In the genomic region with DNA sequence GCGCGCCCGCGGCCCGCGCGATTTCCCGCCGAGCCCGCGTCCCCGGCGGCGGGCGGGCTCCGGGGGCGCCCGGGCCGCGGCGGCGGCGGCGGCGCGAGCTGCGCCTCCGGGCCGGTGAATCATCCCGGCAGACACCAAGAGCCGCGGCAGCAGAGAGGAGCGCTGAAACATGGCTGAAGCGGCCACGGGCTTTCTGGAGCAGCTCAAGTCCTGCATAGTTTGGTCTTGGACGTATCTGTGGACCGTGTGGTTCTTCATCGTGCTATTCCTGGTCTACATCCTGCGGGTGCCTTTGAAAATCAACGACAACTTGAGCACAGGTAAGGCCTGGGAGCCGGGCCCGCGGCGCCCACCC, we compare ENCODE assay signal across 8 cellular contexts. TPM values are rescaled to one million over a fixed set of nuclear protein-coding genes. Genes with fewer than 3 reads are reported as not detected.
DNase-seq lines count a peak whose midpoint lies in the region; ATAC-seq, FAIRE-seq and TF ChIP-seq lines count a peak whose summit lies in the region.

A gene with protein sequence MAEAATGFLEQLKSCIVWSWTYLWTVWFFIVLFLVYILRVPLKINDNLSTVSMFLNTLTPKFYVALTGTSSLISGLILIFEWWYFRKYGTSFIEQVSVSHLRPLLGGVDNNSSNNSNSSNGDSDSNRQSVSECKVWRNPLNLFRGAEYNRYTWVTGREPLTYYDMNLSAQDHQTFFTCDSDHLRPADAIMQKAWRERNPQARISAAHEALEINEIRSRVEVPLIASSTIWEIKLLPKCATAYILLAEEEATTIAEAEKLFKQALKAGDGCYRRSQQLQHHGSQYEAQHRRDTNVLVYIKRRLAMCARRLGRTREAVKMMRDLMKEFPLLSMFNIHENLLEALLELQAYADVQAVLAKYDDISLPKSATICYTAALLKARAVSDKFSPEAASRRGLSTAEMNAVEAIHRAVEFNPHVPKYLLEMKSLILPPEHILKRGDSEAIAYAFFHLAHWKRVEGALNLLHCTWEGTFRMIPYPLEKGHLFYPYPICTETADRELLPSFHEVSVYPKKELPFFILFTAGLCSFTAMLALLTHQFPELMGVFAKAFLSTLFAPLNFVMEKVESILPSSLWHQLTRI (plus strand): TSS at position 130 of the 355 bp plus-strand sequence. CDS start 40 bp downstream, at position 170.

- peak within 1 kb of the TSS; percentile 88 for H3K27ac ChIP-seq in keratinocyte (ENCODE audit: control insufficient read depth, insufficient read depth, low read length)

- no peak for TF ChIP-seq CTCF in activated B cell treated with CpG ODN at 0.5 μM for 24 hours (IDR thresholded peaks at IDR 0.05)
- no peak for TF ChIP-seq CTCF in cardiac fibroblast (IDR thresholded peaks at IDR 0.05; ENCODE audit: low read depth, low read length)
- no peak for TF ChIP-seq CTCF in keratinocyte (optimal IDR thresholded peaks at IDR 0.05 in 1 of 3, IDR thresholded peaks at IDR 0.05 in 1 of 3, conservative IDR thresholded peaks at IDR 0.05 in 1 of 3; ENCODE audit: extremely low read depth in 1 of 3, insufficient read depth in 2 of 3, low read length in 3 of 3)

- dilution Hi-C loops in keratinocyte (cut with MboI; ENCODE audit: extremely low pct_ligation_motif_present, low sequenced_read_pairs) = no loop called here

- intact Hi-C loops in activated B cell treated with CpG ODN at 0.5 μM for 24 hours (cut with micrococcal nuclease) = loop anchor here (1.0 to 5.0 kb wide), 2 partner anchors 91 to 1229 kb away; a partner anchor contains a TSS

- H3K9me1 ChIP-seq in keratinocyte (ENCODE audit: control insufficient read depth, extremely low read depth, insufficient read depth, low read length) = no peaks in the 10 kb centered on the region

- peaks cover 18% of the 10 kb centered on the region for H3K79me2 ChIP-seq in keratinocyte (ENCODE audit: control insufficient read depth, insufficient read depth, low read length)

- no peaks in the 10 kb centered on the region for H3K27me3 Mint-ChIP-seq in activated B cell treated with CpG ODN at 0.5 μM for 24 hours

- H3K9me3 Mint-ChIP-seq in activated B cell treated with CpG ODN at 0.5 μM for 24 hours = no peaks in the 10 kb centered on the region

- no peaks in the 10 kb centered on the region for H3K9me3 ChIP-seq in keratinocyte (ENCODE audit: control insufficient read depth, low read depth, low read length)

- H3K27me3 ChIP-seq in keratinocyte (ENCODE audit: control insufficient read depth, extremely low read depth, insufficient read depth, low read length) = no peaks in the 10 kb centered on the region

- ATAC-seq in HG02642 (IDR thresholded peaks at IDR 0.05; ENCODE audit: poor library complexity, unreplicated experiment) (peak; percentile 55), activated B cell treated with CpG ODN at 0.5 μM for 24 hours (ENCODE audit: low read depth) (peak; percentile 76), HG03378 (IDR thresholded peaks at IDR 0.05; ENCODE audit: unreplicated experiment) (no peak)

- DNase-seq in GM12892 (ENCODE audit: insufficient read length) (peak; percentile 31), NCI-H146 treated with DMSO at 0.1 percent for 48 hours (lab: John Stamatoyannopoulos, UW; ENCODE audit: unreplicated experiment) (peak; percentile 77), activated B cell treated with CpG ODN at 0.5 μM for 24 hours (peak; percentile 57), cardiac fibroblast (ENCODE audit: low read depth in 2 of 2) (peak; percentile 65 to 74), keratinocyte (ENCODE audit: low read depth, low spot score) (no peak)
- DNase-seq in stimulated activated CD4-positive, alpha-beta T cell treated with anti-CD3 and anti-CD28 coated beads, Interleukin-12 subunit alpha, Interleukin-12 subunit beta, amount 100 ng/mL, for 4 hours = peak; percentile 61

- peak; percentile 63 for TF ChIP-seq POLR2A in GM12892 (IDR thresholded peaks at IDR 0.05; ENCODE audit: low read depth, low read length)

- peaks cover 27% of the 10 kb centered on the region for H3K4me1 Mint-ChIP-seq in activated B cell treated with CpG ODN at 0.5 μM for 24 hours

- no peaks in the 10 kb centered on the region for H4K20me1 ChIP-seq in keratinocyte (ENCODE audit: control insufficient read depth, extremely low read depth, insufficient read depth, low read length)

- CTCF ChIA-PET in activated B cell treated with CpG ODN at 0.5 μM for 24 hours (lab: Charles Lee) = interaction anchor here (0.5 kb wide), 1 partner anchor 174 kb away, joined by 3 read pairs; no protein-coding TSS in a partner anchor

- H3K36me3 ChIP-seq in keratinocyte (ENCODE audit: control insufficient read depth in 2 of 2, extremely low read depth in 1 of 2, insufficient read depth in 2 of 2, low read length in 2 of 2) = peaks cover 0 to 4% of the 10 kb centered on the region in 2 experiments

- H3K4me1 ChIP-seq in keratinocyte (ENCODE audit: control insufficient read depth, extremely low read depth, insufficient read depth, low read length) = peaks cover 11% of the 10 kb centered on the region

- FAIRE-seq in GM12892 (lab: Jason Lieb, UNC) = no peak
- no peak for FAIRE-seq in keratinocyte (lab: Jason Lieb, UNC)

- H3K27ac Mint-ChIP-seq in activated B cell treated with CpG ODN at 0.5 μM for 24 hours = peak within 1 kb of the TSS; percentile 86

- POLR2A ChIA-PET in activated B cell treated with CpG ODN at 0.5 μM for 24 hours (lab: Charles Lee) = interaction anchor here (0.9 to 2.5 kb wide), 2 partner anchors 35 to 58 kb away, joined by 3 to 16 read pairs; no protein-coding TSS in a partner anchor

- peak within 1 kb of the TSS; percentile 93 for H3K4me3 Mint-ChIP-seq in activated B cell treated with CpG ODN at 0.5 μM for 24 hours

- H3K4me2 ChIP-seq in keratinocyte (ENCODE audit: control insufficient read depth, extremely low read depth, insufficient read depth, low read depth, low read length) = peak within 1 kb of the TSS; percentile 91

- peak within 1 kb of the TSS; percentile 98 for H2AFZ ChIP-seq in keratinocyte (ENCODE audit: control insufficient read depth, low read length)

- H3K9ac ChIP-seq in keratinocyte (ENCODE audit: control insufficient read depth, extremely low read depth, insufficient read depth, low read length) = peak within 1 kb of the TSS; percentile 93

- H3K4me3 ChIP-seq in cardiac fibroblast (replicated peaks in 1 of 2; ENCODE audit: low read depth in 2 of 2, low read length in 2 of 2) (peak within 1 kb of the TSS; percentile 66 to 67), keratinocyte (ENCODE audit: control insufficient read depth in 2 of 3, extremely low read depth in 1 of 3, insufficient read depth in 2 of 3, low read depth in 1 of 3, low read length in 3 of 3) (peak within 1 kb of the TSS; percentile 71 to 91 (median 87))

- peaks cover 1% of the 10 kb centered on the region for H3K36me3 Mint-ChIP-seq in activated B cell treated with CpG ODN at 0.5 μM for 24 hours (ENCODE audit: low read depth)

RNA-seq across cellular contexts. Expression of the gene that starts here (rescaled TPM):
- polyA plus RNA-seq in GM12892 (2012; ENCODE audit: missing spikeins) = 61.1 TPM
- total RNA-seq in activated B cell treated with CpG ODN at 0.5 μM for 24 hours = 8.3 and 8.5 TPM in 2 replicates
- polyA plus RNA-seq in keratinocyte = 15.0 to 18.4 TPM (median 16.9 TPM) in 3 replicates
- 6.1 TPM for polyA plus RNA-seq in keratinocyte (2011; ENCODE audit: low read depth)
- 8.1 and 14.3 TPM in 2 replicates for polyA plus RNA-seq in keratinocyte (2011; cell fraction: cytosol; rRNA removed)
- polyA plus RNA-seq in keratinocyte (2011; cell fraction: nucleus; rRNA removed) = 24.4 and 28.0 TPM in 2 replicates
- 8.8 and 12.9 TPM in 2 replicates for polyA plus RNA-seq in keratinocyte (2012; ENCODE audit: low replicate concordance)
- polyA minus RNA-seq in keratinocyte = 9.2 to 22.3 TPM (median 17.7 TPM) in 3 replicates
- polyA minus RNA-seq in keratinocyte (2011; cell fraction: cytosol; rRNA and poly(A)+ RNA removed) = 12.3 TPM
- polyA minus RNA-seq in keratinocyte (2011; cell fraction: nucleus; rRNA and poly(A)+ RNA removed) = 29.3 and 34.0 TPM in 2 replicates
